ENCODE assay signal across 23 cellular contexts in genomic region chr21:34018910-34019309, GRCh38. TPM values are rescaled to one million over a fixed set of nuclear protein-coding genes. Genes with fewer than 3 reads are reported as not detected.
DNase-seq lines count a peak whose midpoint lies in the region; ATAC-seq and TF ChIP-seq lines count a peak whose summit lies in the region.
"Had no signal": no experiment of that assay in that cellular context is flagged by ENCODE, and none has a peak within 500 bp of the region (broad histone marks: within the 10 kb centered on the region; RNA-seq: fewer than 3 reads in every experiment).

No MANE protein-coding gene starts in this region.

- peaks cover 11% of the 10 kb centered on the region for H3K9me3 ChIP-seq in OCI-LY3 (ENCODE audit: insufficient read depth, low read length)
- H3K9me3 ChIP-seq in CD4-positive, alpha-beta memory T cell (ENCODE audit: control insufficient read depth in 1 of 2, low read length in 2 of 2) = no peaks in the 10 kb centered on the region
- H3K9me3 ChIP-seq: neutrophil, transverse colon had no signal

- no peak overlapping the region for H2AFZ ChIP-seq in OCI-LY3 (ENCODE audit: low read depth, low read length)

- peak; percentile 32 for ATAC-seq in GM21447 (IDR thresholded peaks at IDR 0.05; ENCODE audit: unreplicated experiment)
- ATAC-seq in naive B cell (ENCODE audit: low read depth in 2 of 2) = no peak
- ATAC-seq in GM21526 (IDR thresholded peaks at IDR 0.05; ENCODE audit: low FRiP score, unreplicated experiment) = no peak
- ATAC-seq: heart left ventricle had no signal

- H3K27me3 ChIP-seq in GM06990 (replicated peaks; ENCODE audit: control insufficient read depth, insufficient read depth, low read length) (no peaks in the 10 kb centered on the region), OCI-LY3 (ENCODE audit: low read depth, low read length) (no peaks in the 10 kb centered on the region)
- no peaks in the 10 kb centered on the region for H3K27me3 ChIP-seq in CD4-positive, alpha-beta memory T cell (ENCODE audit: insufficient read depth, low read length)
- H3K27me3 ChIP-seq: heart left ventricle, neutrophil, stomach, transverse colon had no signal

- POLR2A ChIA-PET in CD4-positive, alpha-beta memory T cell (lab: Charles Lee; ENCODE audit: partially characterized antibody) = interaction anchor here (1.0 to 1.5 kb wide), 2 partner anchors 70 to 71 kb away, joined by 3 to 4 read pairs; no protein-coding TSS in a partner anchor

- H3K27ac Mint-ChIP-seq in naive B cell = peak overlapping the region in 5 of 6 donors; percentile 9 to 93 (median 65)
- H3K27ac Mint-ChIP-seq in CD4-positive, alpha-beta memory T cell = no peak overlapping the region
- H3K27ac Mint-ChIP-seq: activated T-helper 2 cell treated with anti-CD3 and anti-CD28 coated beads, Interferon-gamma antibody, Interleukin-2, Interleukin-4, amounts not matched to agents 10 μg/mL and 5 μg/mL and 100 μg/mL, durations not matched to agents 14 hours and 24 hours and 36 hours had no signal

- no peaks in the 10 kb centered on the region for H4K20me1 ChIP-seq in OCI-LY3 (ENCODE audit: insufficient read depth, low read length)

- no peaks in the 10 kb centered on the region for H3K79me2 ChIP-seq in OCI-LY3 (ENCODE audit: low read length)

- peaks cover 19 to 43% (median 31%) of the 10 kb centered on the region in 3 donors for H3K4me1 Mint-ChIP-seq in naive B cell
- peaks cover 11 to 29% (median 14%) of the 10 kb centered on the region in 4 donors for H3K4me1 Mint-ChIP-seq in CD4-positive, alpha-beta memory T cell

- H3K9ac ChIP-seq in OCI-LY3 (ENCODE audit: low read length) = peak overlapping the region; percentile 77; the same call in 1 of the 2 replicates

- DNase-seq in GM06990 (ENCODE audit: extremely low read depth, insufficient read length) (no peak), naive B cell (no peak), cerebellar nuclear complex (lab: John Stamatoyannopoulos, UW) (no peak), NCI-H526 (lab: John Stamatoyannopoulos, UW) (no peak)
- DNase-seq in CD4-positive, alpha-beta memory T cell = no peak
- DNase-seq: activated CD4-positive, alpha-beta T cell treated with anti-CD3 and anti-CD28 coated beads for 4 hours; CD8-positive, alpha-beta memory T cell; DMS79 treated with DMSO at 0.1 percent for 48 hours; heart left ventricle; Kasumi-1; NCI-H1105; NCI-H524 treated with DMSO at 0.1 percent for 48 hours; SHP77 treated with DMSO at 0.1 percent for 48 hours; stimulated activated CD4-positive, alpha-beta T cell treated with anti-CD3 and anti-CD28 coated beads, Interleukin-4, amount 100 ng/mL, for 24 hours; stomach; transverse colon had no signal

- H3K4me3 ChIP-seq in GM06990 (replicated peaks; ENCODE audit: low read depth, low read length) (peak overlapping the region; percentile 35; the same call in 1 of the 2 replicates), OCI-LY3 (ENCODE audit: low read length) (0 out of 2 replicates have a peak overlapping the region, but pooled peaks have one; percentile 68)
- H3K4me3 ChIP-seq in CD4-positive, alpha-beta memory T cell (ENCODE audit: low read length in 2 of 2) = no peak overlapping the region
- H3K4me3 ChIP-seq: coronary artery, heart left ventricle, smooth muscle cell, stomach, transverse colon had no signal

- peak overlapping the region; percentile 99 for H3K27ac ChIP-seq in OCI-LY3 (ENCODE audit: low read length)
- no peak overlapping the region for H3K27ac ChIP-seq in CD4-positive, alpha-beta memory T cell (ENCODE audit: low read depth, low read length)
- H3K27ac ChIP-seq: coronary artery, neutrophil had no signal

- H3K36me3 Mint-ChIP-seq in naive B cell = peaks cover 6 to 10% of the 10 kb centered on the region in 2 donors
- H3K36me3 Mint-ChIP-seq in CD4-positive, alpha-beta memory T cell = peaks cover 0 to 5% of the 10 kb centered on the region in 2 donors

- no peaks in the 10 kb centered on the region for H3K27me3 Mint-ChIP-seq in naive B cell
- no peaks in the 10 kb centered on the region for H3K27me3 Mint-ChIP-seq in CD4-positive, alpha-beta memory T cell
- H3K27me3 Mint-ChIP-seq: CD8-positive, alpha-beta memory T cell had no signal

- peak overlapping the region in 7 of 8 donors; percentile 24 to 85 (median 53) for H3K4me3 Mint-ChIP-seq in naive B cell
- H3K4me3 Mint-ChIP-seq in CD4-positive, alpha-beta memory T cell = no peak overlapping the region

- H3K4me2 ChIP-seq in OCI-LY3 (ENCODE audit: low read length) = peak overlapping the region; percentile 87
- H3K4me2 ChIP-seq: smooth muscle cell had no signal

- CTCF ChIA-PET in CD4-positive, alpha-beta memory T cell (lab: Charles Lee; ENCODE audit: partially characterized antibody) = interaction anchor here (1.1 kb wide), 1 partner anchor 95 kb away, joined by 3 read pairs; no protein-coding TSS in a partner anchor

- H3K4me1 ChIP-seq in OCI-LY3 (ENCODE audit: low read length) = peaks cover 67% of the 10 kb centered on the region
- H3K4me1 ChIP-seq in CD4-positive, alpha-beta memory T cell (ENCODE audit: insufficient read depth, low read length) = peaks cover 29% of the 10 kb centered on the region

- intact Hi-C loops in CD4-positive, alpha-beta memory T cell (cut with micrococcal nuclease) = no loop called here

- TF ChIP-seq CTCF in GM06990 (IDR thresholded peaks at IDR 0.05; ENCODE audit: insufficient read depth, low read length, poor library complexity, severe bottlenecking) (no peak), OCI-LY3 (IDR thresholded peaks at IDR 0.05; ENCODE audit: low read depth, low read length) (no peak)

- H3K36me3 ChIP-seq in GM06990 (ENCODE audit: control insufficient read depth, insufficient read depth, low read length) (no peaks in the 10 kb centered on the region), OCI-LY3 (replicated peaks; ENCODE audit: low read depth, low read length) (peaks cover 10% of the 10 kb centered on the region)
- no peaks in the 10 kb centered on the region for H3K36me3 ChIP-seq in CD4-positive, alpha-beta memory T cell (ENCODE audit: insufficient read depth, low read length)
- H3K36me3 ChIP-seq: heart left ventricle, neutrophil, stomach, transverse colon had no signal

- H3K9me3 Mint-ChIP-seq in naive B cell = peaks cover 4 to 18% (median 13%) of the 10 kb centered on the region in 7 donors
- peaks cover 0 to 18% (median 8%) of the 10 kb centered on the region in 8 donors for H3K9me3 Mint-ChIP-seq in CD4-positive, alpha-beta memory T cell

RNA-seq across cellular contexts. Expression of gene MRPS6, which starts 54.5 kb away (rescaled TPM):
- polyA plus RNA-seq in naive B cell (ENCODE audit: low read depth in 6 of 6) = 100 to 1,000 TPM in 3 of 6 donors, 10 to 100 TPM in 3; 92.5 to 132 (median 103) TPM
- total RNA-seq in CD4-positive, alpha-beta memory T cell = 10 to 100 TPM; 76.9 to 80.1 TPM
- 100 to 1,000 TPM; 135 to 160 TPM for polyA plus RNA-seq in CD4-positive, alpha-beta memory T cell

RNA-seq across cellular contexts. Expression of gene SLC5A3, which starts 54.5 kb away (rescaled TPM):
- polyA plus RNA-seq in naive B cell (ENCODE audit: low read depth in 6 of 6) = under 1 TPM; 0.06 to 0.92 (median 0.71) TPM
- total RNA-seq in CD4-positive, alpha-beta memory T cell = 10 to 100 TPM; 32.8 to 33.4 TPM
- 1 to 10 TPM in 1 of 2 donors, under 1 TPM in 1; 0.68 to 1.4 TPM for polyA plus RNA-seq in CD4-positive, alpha-beta memory T cell

Comparison
In these comparisons a context has a peak if more than half of its experiments do, and no peak if none do; other contexts are left out.
1. H3K4me3 ChIP-seq: peak in GM06990 (single experiment) and OCI-LY3 (single experiment); none in CD4-positive, alpha-beta memory T cell (0 of 2).
2. H3K27ac Mint-ChIP-seq: peak in naive B cell (5 of 6); none in CD4-positive, alpha-beta memory T cell (0 of 7).
3. H3K4me3 Mint-ChIP-seq: peak in naive B cell (7 of 8); none in CD4-positive, alpha-beta memory T cell (0 of 8).